Comparison of ENCODE assay signal across 23 cellular contexts in the genomic region with DNA sequence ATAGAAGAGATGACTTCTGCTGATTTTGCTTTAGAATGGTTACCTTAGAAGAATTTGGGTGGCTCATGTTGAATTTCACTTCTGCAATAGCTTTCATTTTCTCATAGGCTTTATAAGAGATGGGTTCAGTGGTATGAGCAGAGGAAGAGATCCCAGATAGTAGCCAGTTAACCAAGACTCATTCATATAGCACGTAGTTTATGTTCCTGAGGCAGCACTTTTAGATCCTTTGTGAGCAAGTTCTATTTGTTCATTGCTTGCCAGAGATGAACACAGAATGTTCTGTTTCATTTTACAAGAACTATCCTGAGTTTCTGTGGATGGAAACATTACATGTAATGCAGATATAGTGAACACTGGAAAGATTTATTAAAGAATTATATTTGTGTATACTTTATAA. TPM values are rescaled to one million over a fixed set of nuclear protein-coding genes. Genes with fewer than 3 reads are reported as not detected.
A peak's percentile ranks its signal among the peaks of the same experiment; 100 is the strongest.
DNase-seq lines count a peak whose midpoint lies in the region; FAIRE-seq and TF ChIP-seq lines count a peak whose summit lies in the region.
"Had no signal": no experiment of that assay in that cellular context is flagged by ENCODE, and none has a peak within 500 bp of the region (broad histone marks: within the 10 kb centered on the region; RNA-seq: fewer than 3 reads in every experiment).

No MANE protein-coding gene starts in this region.

- H3K27ac Mint-ChIP-seq in activated naive CD4-positive, alpha-beta T cell treated with anti-CD3 and anti-CD28 coated beads, Interleukin-2, amount 50 U/mL, for 24 hours, result peak overlapping the region; percentile 56

- TF ChIP-seq CTCF in NB4 (IDR thresholded peaks at IDR 0.05; ENCODE audit: low read depth, low read length) (no peak), VCaP (conservative IDR thresholded peaks at IDR 0.05) (no peak), prostate gland (IDR thresholded peaks at IDR 0.05) (no peak)

- WGBS in prostate gland, result 36% methylated on average over 1 of the region's 1 CpG

- no peak overlapping the region for H3K4me3 ChIP-seq in NB4 (ENCODE audit: low read depth, low read length)
- no peak overlapping the region for H3K4me3 ChIP-seq in prostate gland
- H3K4me3 ChIP-seq: A549, skin epidermis had no signal

- no peak for FAIRE-seq in urothelium cell line (lab: Jason Lieb, UNC)
- FAIRE-seq: TTC549 had no signal

- no peaks in the 10 kb centered on the region for H3K9me3 ChIP-seq in prostate gland
- H3K9me3 ChIP-seq: A549, BE2C, neutrophil had no signal

- peaks cover 12% of the 10 kb centered on the region for H3K36me3 Mint-ChIP-seq in activated naive CD4-positive, alpha-beta T cell treated with anti-CD3 and anti-CD28 coated beads, Interleukin-2, amount 50 U/mL, for 24 hours

- no peaks in the 10 kb centered on the region for H3K27me3 Mint-ChIP-seq in activated naive CD4-positive, alpha-beta T cell treated with anti-CD3 and anti-CD28 coated beads, Interleukin-2, amount 50 U/mL, for 24 hours
- H3K27me3 Mint-ChIP-seq: brain, T-cell had no signal

- no peak for TF ChIP-seq POLR2A in NB4 (IDR thresholded peaks at IDR 0.05; ENCODE audit: extremely low read depth, insufficient read length)
- no peak for TF ChIP-seq POLR2A in prostate gland (IDR thresholded peaks at IDR 0.05)

- no peaks in the 10 kb centered on the region for H3K36me3 ChIP-seq in prostate gland

- H3K27ac ChIP-seq in VCaP (peak overlapping the region; percentile 61), prostate gland (peak overlapping the region; percentile 45 to 67)
- H3K27ac ChIP-seq: A549 had no signal

- DNase-seq in activated naive CD4-positive, alpha-beta T cell (lab: John Stamatoyannopoulos, UW), result no peak
- DNase-seq in NB4 (ENCODE audit: low read depth), result peak; percentile 30
- peak; percentile 28 for DNase-seq in prostate gland (ENCODE audit: low spot score)
- DNase-seq in urothelium cell line (ENCODE audit: low spot score), result no peak
- no peak for DNase-seq in LoVo (ENCODE audit: low spot score)
- no peak for DNase-seq in NCI-H1092 treated with DMSO at 0.1 percent for 48 hours (lab: John Stamatoyannopoulos, UW)
- DNase-seq: activated CD4-positive, alpha-beta T cell treated with anti-CD3 and anti-CD28 coated beads for 4 hours; activated effector memory CD4-positive, alpha-beta T cell treated with Interleukin-2 at 50 U/mL for 16 hours; BE2C; DND-41; effector CD8-positive, alpha-beta T cell; foreskin fibroblast; H7; NCI-H82; SHP77 treated with DMSO at 0.1 percent for 48 hours; T-cell had no signal

- no peak overlapping the region for H3K4me3 Mint-ChIP-seq in activated naive CD4-positive, alpha-beta T cell treated with anti-CD3 and anti-CD28 coated beads, Interleukin-2, amount 50 U/mL, for 24 hours
- H3K4me3 Mint-ChIP-seq: brain, T-cell had no signal

- H3K27me3 ChIP-seq in prostate gland (replicated peaks; ENCODE audit: insufficient read depth), result no peaks in the 10 kb centered on the region
- H3K27me3 ChIP-seq: BE2C, neutrophil had no signal

- H3K9me3 Mint-ChIP-seq in activated naive CD4-positive, alpha-beta T cell treated with anti-CD3 and anti-CD28 coated beads, Interleukin-2, amount 50 U/mL, for 24 hours, result no peaks in the 10 kb centered on the region
- H3K9me3 Mint-ChIP-seq: brain, T-cell had no signal

- no peaks in the 10 kb centered on the region for H3K4me1 ChIP-seq in prostate gland (replicated peaks)
- H3K4me1 ChIP-seq: A549, BE2C had no signal

- peaks cover 23% of the 10 kb centered on the region for H3K4me1 Mint-ChIP-seq in activated naive CD4-positive, alpha-beta T cell treated with anti-CD3 and anti-CD28 coated beads, Interleukin-2, amount 50 U/mL, for 24 hours
- H3K4me1 Mint-ChIP-seq: brain had no signal

- intact Hi-C loops in prostate gland (cut with DNase I), result no loop called here

RNA-seq across cellular contexts. Expression of gene RAB21, which starts 32.2 kb away (rescaled TPM):
- 10 to 100 TPM; 20.8 to 23.7 TPM for total RNA-seq in prostate gland

RNA-seq across cellular contexts. Expression of gene TBC1D15, which starts 52.7 kb away (rescaled TPM):
- total RNA-seq in prostate gland, result 10 to 100 TPM; 41.2 to 42.1 TPM

Comparison
In these comparisons a context has a peak if more than half of its experiments do, and no peak if none do; other contexts are left out.
1. DNase-seq: peak in NB4 (single experiment) and prostate gland (single experiment); none in activated naive CD4-positive, alpha-beta T cell (0 of 4), urothelium cell line (single experiment), LoVo (single experiment) and NCI-H1092 treated with DMSO at 0.1 percent for 48 hours (single experiment).